Comparison of ENCODE assay signal across 12 cellular contexts in genomic region chr15:66763186-66764066, GRCh38.
DNase-seq lines count a peak whose midpoint lies in the region; ATAC-seq, FAIRE-seq and TF ChIP-seq lines count a peak whose summit lies in the region.
"Had no signal": no experiment of that assay in that cellular context is flagged by ENCODE, and none has a peak within 500 bp of the region (broad histone marks: within the 10 kb centered on the region; RNA-seq: fewer than 3 reads in every experiment).

No MANE protein-coding gene starts in this region.

- no peaks in the 10 kb centered on the region for H3K27me3 ChIP-seq in GM23248 (replicated peaks; ENCODE audit: insufficient read depth)
- no peaks in the 10 kb centered on the region for H3K27me3 ChIP-seq in smooth muscle cell (ENCODE audit: low read depth)

- in situ Hi-C loops in GM23248 (cut with MboI) = no loop called here
- in situ Hi-C loops in KBM-7 (cut with MboI; ENCODE audit: low pct_unique_long_range_greater_than_20kb, low sequenced_read_pairs) = no loop called here

- no peaks in the 10 kb centered on the region for H3K9me3 Mint-ChIP-seq in activated naive CD8-positive, alpha-beta T cell treated with anti-CD3 and anti-CD28 coated beads for 36 hours
- H3K9me3 Mint-ChIP-seq: activated naive CD8-positive, alpha-beta T cell treated with anti-CD3 and anti-CD28 coated beads, Interleukin-2, amount 10 ng/mL, durations not matched to agents 7 days and 5 days had no signal

- peak; percentile 66 for DNase-seq in GM23248
- peak; percentile 95 for DNase-seq in kidney
- DNase-seq in smooth muscle cell (lab: John Stamatoyannopoulos, UW; ENCODE audit: unreplicated experiment) = no peak
- no peak for DNase-seq in activated naive CD8-positive, alpha-beta T cell treated with anti-CD3 and anti-CD28 coated beads for 36 hours
- DNase-seq in KBM-7 = no peak
- DNase-seq: activated naive CD8-positive, alpha-beta T cell treated with anti-CD3 and anti-CD28 coated beads, Interleukin-2, amount 10 ng/mL, durations not matched to agents 7 days and 5 days; GOT3; KG1; T-helper 17 cell had no signal

- H4K20me1 ChIP-seq in GM23248 (ENCODE audit: insufficient read depth) (no peaks in the 10 kb centered on the region), smooth muscle cell (ENCODE audit: low read depth) (peaks cover 100% of the 10 kb centered on the region)

- H3K4me1 ChIP-seq in GM23248 (ENCODE audit: insufficient read depth) (peaks cover 75% of the 10 kb centered on the region), kidney (ENCODE audit: control insufficient read depth in 1 of 2, insufficient read depth in 1 of 2, low read depth in 1 of 2, low read length in 2 of 2) (peaks cover 53 to 58% of the 10 kb centered on the region in 2 donors), smooth muscle cell (ENCODE audit: low read depth) (peaks cover 28% of the 10 kb centered on the region)

- H3K4me3 ChIP-seq in GM23248 (no peak overlapping the region), kidney (ENCODE audit: low read length in 2 of 2) (no peak overlapping the region), smooth muscle cell (no peak overlapping the region)

- no peak for FAIRE-seq in kidney (lab: Jason Lieb, UNC)

- H3K27ac Mint-ChIP-seq in activated naive CD8-positive, alpha-beta T cell treated with anti-CD3 and anti-CD28 coated beads for 36 hours = no peak overlapping the region
- H3K27ac Mint-ChIP-seq: activated naive CD8-positive, alpha-beta T cell treated with anti-CD3 and anti-CD28 coated beads, Interleukin-2, amount 10 ng/mL, durations not matched to agents 7 days and 5 days; T-helper 17 cell had no signal

- peak overlapping the region; percentile 48; the same call in 1 of the 2 replicates for H3K27ac ChIP-seq in GM23248
- peak overlapping the region; percentile 89; the same call in 1 of the 2 replicates for H3K27ac ChIP-seq in VCaP
- H3K27ac ChIP-seq in kidney (ENCODE audit: low read depth in 2 of 2, low read length in 2 of 2) = peak overlapping the region; percentile 81 to 85
- peak overlapping the region; percentile 76 for H3K27ac ChIP-seq in smooth muscle cell (ENCODE audit: low read depth)

- H2AFZ ChIP-seq in GM23248 (no peak overlapping the region), smooth muscle cell (ENCODE audit: low read depth) (no peak overlapping the region)

- H3K36me3 Mint-ChIP-seq in activated naive CD8-positive, alpha-beta T cell treated with anti-CD3 and anti-CD28 coated beads for 36 hours = no peaks in the 10 kb centered on the region
- H3K36me3 Mint-ChIP-seq: activated naive CD8-positive, alpha-beta T cell treated with anti-CD3 and anti-CD28 coated beads, Interleukin-2, amount 10 ng/mL, durations not matched to agents 7 days and 5 days had no signal

- no peak overlapping the region for H3K4me3 Mint-ChIP-seq in activated naive CD8-positive, alpha-beta T cell treated with anti-CD3 and anti-CD28 coated beads for 36 hours
- H3K4me3 Mint-ChIP-seq: activated naive CD8-positive, alpha-beta T cell treated with anti-CD3 and anti-CD28 coated beads, Interleukin-2, amount 10 ng/mL, durations not matched to agents 7 days and 5 days; T-helper 17 cell had no signal

- H3K9me2 ChIP-seq in GM23248 (ENCODE audit: insufficient read depth) = no peaks in the 10 kb centered on the region

- intact Hi-C loops in kidney (cut with DNase I) = no loop called here

- H3K79me2 ChIP-seq in GM23248 (ENCODE audit: insufficient read depth) = peaks cover 89% of the 10 kb centered on the region
- peaks cover 94% of the 10 kb centered on the region for H3K79me2 ChIP-seq in smooth muscle cell (ENCODE audit: low read depth)

- H3K9ac ChIP-seq in GM23248 (peak overlapping the region; percentile 38), kidney (ENCODE audit: low read length in 2 of 2) (peak overlapping the region; percentile 35 to 50), smooth muscle cell (ENCODE audit: low read depth) (no peak overlapping the region)

- peaks cover 7% of the 10 kb centered on the region for H3K4me1 Mint-ChIP-seq in activated naive CD8-positive, alpha-beta T cell treated with anti-CD3 and anti-CD28 coated beads for 36 hours
- H3K4me1 Mint-ChIP-seq: T-helper 17 cell had no signal

- TF ChIP-seq CTCF in VCaP (conservative IDR thresholded peaks at IDR 0.05) (no peak), kidney (IDR thresholded peaks at IDR 0.05; ENCODE audit: borderline replicate concordance, extremely low read depth, insufficient read depth) (no peak), smooth muscle cell (IDR thresholded peaks at IDR 0.05; ENCODE audit: borderline replicate concordance, insufficient read depth, poor library complexity, severe bottlenecking) (no peak)

- no peak for ATAC-seq in HG03520 (IDR thresholded peaks at IDR 0.05; ENCODE audit: unreplicated experiment)
- ATAC-seq in GM21786 (IDR thresholded peaks at IDR 0.05; ENCODE audit: unreplicated experiment) = no peak
- ATAC-seq: T-helper 17 cell had no signal

- H3K27me3 Mint-ChIP-seq in activated naive CD8-positive, alpha-beta T cell treated with anti-CD3 and anti-CD28 coated beads for 36 hours = peaks cover 46% of the 10 kb centered on the region

- no peaks in the 10 kb centered on the region for H3K36me3 ChIP-seq in GM23248 (ENCODE audit: low read depth)
- no peaks in the 10 kb centered on the region for H3K36me3 ChIP-seq in kidney (ENCODE audit: control insufficient read depth in 1 of 2, insufficient read depth in 2 of 2, low read length in 2 of 2)
- H3K36me3 ChIP-seq in smooth muscle cell (ENCODE audit: low read depth) = no peaks in the 10 kb centered on the region

- H3F3A ChIP-seq in GM23248 (ENCODE audit: insufficient read depth) = peaks cover 70% of the 10 kb centered on the region
- H3F3A ChIP-seq in smooth muscle cell (ENCODE audit: low read depth) = peaks cover 46% of the 10 kb centered on the region

- 21 to 25% methylated on average over 23 of the region's 23 CpGs for WGBS in GM23248 (ENCODE audit: low coverage in 1 of 2, low lambda C conversion rate in 2 of 2, missing lambda C conversion rate in 2 of 2), 2 experiments
- WGBS in smooth muscle cell (ENCODE audit: low lambda C conversion rate) = 65% methylated on average over 23 of the region's 23 CpGs

- H3K4me2 ChIP-seq in GM23248 (ENCODE audit: unreplicated experiment) (peak overlapping the region; percentile 13), smooth muscle cell (peak overlapping the region; percentile 59)

- H3K9me3 ChIP-seq in GM23248 (ENCODE audit: low read depth) = no peaks in the 10 kb centered on the region
- H3K9me3 ChIP-seq in kidney (ENCODE audit: control insufficient read depth in 1 of 2, low read length in 2 of 2) = no peaks in the 10 kb centered on the region
- H3K9me3 ChIP-seq in smooth muscle cell (replicated peaks; ENCODE audit: low read depth) = no peaks in the 10 kb centered on the region

Comparison
In these comparisons a context has a peak if more than half of its experiments do, and no peak if none do; other contexts are left out.
1. DNase-seq: peak in GM23248 (single experiment) and kidney (single experiment); none in smooth muscle cell (single experiment), activated naive CD8-positive, alpha-beta T cell treated with anti-CD3 and anti-CD28 coated beads for 36 hours (single experiment) and KBM-7 (single experiment).
2. Peak in every context shown above with its lines, with median percentiles within 50 percentile points of each other: H3K27ac ChIP-seq.